Comparison of ENCODE assay signal across 8 cellular contexts in genomic region chr9:112378441-112379176, GRCh38. TPM values are rescaled to one million over a fixed set of nuclear protein-coding genes. Genes with fewer than 3 reads are reported as not detected.
DNase-seq lines count a peak whose midpoint lies in the region; ATAC-seq and TF ChIP-seq lines count a peak whose summit lies in the region.

No MANE protein-coding gene starts in this region.

- no peaks in the 10 kb centered on the region for H3K9me3 ChIP-seq in lung (ENCODE audit: control insufficient read depth in 2 of 2, insufficient read depth in 1 of 2, low read length in 1 of 2)

- H3K4me3 ChIP-seq in lung, result peak overlapping the region; percentile 32

- 10 to 22% methylated on average over 24 of the region's 24 CpGs for WGBS in lung, 2 donors

- H3K27me3 Mint-ChIP-seq in stimulated activated naive CD8-positive, alpha-beta T cell treated with anti-CD3 and anti-CD28 coated beads, Interleukin-15, Interleukin-2, amounts not matched to agents 100 ng/mL and 50 ng/mL, for 24 hours, result no peaks in the 10 kb centered on the region

- peak; percentile 11 for DNase-seq in NCI-H345 (lab: John Stamatoyannopoulos, UW)
- no peak for DNase-seq in NCI-H345 treated with DMSO at 0.1 percent for 48 hours (lab: John Stamatoyannopoulos, UW; ENCODE audit: unreplicated experiment)
- peak; percentile 67 for DNase-seq in RWPE1 (ENCODE audit: low spot score)
- peak in 1 of 61 donors; percentile 6 for DNase-seq in caudate nucleus (lab: John Stamatoyannopoulos, UW)
- DNase-seq in lung (ENCODE audit: low spot score), result no peak
- no peak for DNase-seq in UCSD-AML1 (lab: John Stamatoyannopoulos, UW; ENCODE audit: unreplicated experiment)

- peaks cover 1% of the 10 kb centered on the region for H3K36me3 Mint-ChIP-seq in stimulated activated naive CD8-positive, alpha-beta T cell treated with anti-CD3 and anti-CD28 coated beads, Interleukin-15, Interleukin-2, amounts not matched to agents 100 ng/mL and 50 ng/mL, for 24 hours (ENCODE audit: low read depth)

- no peaks in the 10 kb centered on the region for H3K9me3 Mint-ChIP-seq in stimulated activated naive CD8-positive, alpha-beta T cell treated with anti-CD3 and anti-CD28 coated beads, Interleukin-15, Interleukin-2, amounts not matched to agents 100 ng/mL and 50 ng/mL, for 24 hours

- H3K4me1 Mint-ChIP-seq in stimulated activated naive CD8-positive, alpha-beta T cell treated with anti-CD3 and anti-CD28 coated beads, Interleukin-15, Interleukin-2, amounts not matched to agents 100 ng/mL and 50 ng/mL, for 24 hours (ENCODE audit: low read depth), result peaks cover 48% of the 10 kb centered on the region

- H3K27ac Mint-ChIP-seq in stimulated activated naive CD8-positive, alpha-beta T cell treated with anti-CD3 and anti-CD28 coated beads, Interleukin-15, Interleukin-2, amounts not matched to agents 100 ng/mL and 50 ng/mL, for 24 hours, result peak overlapping the region; percentile 99

- no peak for TF ChIP-seq CTCF in RWPE1 (conservative IDR thresholded peaks at IDR 0.05; ENCODE audit: low read depth)
- TF ChIP-seq CTCF in lung (IDR thresholded peaks at IDR 0.05; ENCODE audit: control extremely low read depth, extremely low read depth), result no peak

- H3K36me3 ChIP-seq in lung (ENCODE audit: control insufficient read depth in 2 of 2, insufficient read depth in 2 of 2, low read length in 2 of 2), result peaks cover 0 to 1% of the 10 kb centered on the region in 2 donors

- POLR2A ChIA-PET in RWPE1 (lab: Yijun Ruan, JAX; ENCODE audit: low non-redundant PET), result interaction anchor here (1.2 kb wide), 1 partner anchor 266 kb away, joined by 4 read pairs; no protein-coding TSS in a partner anchor

- peak overlapping the region; percentile 99 for H3K4me3 Mint-ChIP-seq in stimulated activated naive CD8-positive, alpha-beta T cell treated with anti-CD3 and anti-CD28 coated beads, Interleukin-15, Interleukin-2, amounts not matched to agents 100 ng/mL and 50 ng/mL, for 24 hours

- H3K4me1 ChIP-seq in lung (ENCODE audit: control insufficient read depth in 2 of 2, insufficient read depth in 2 of 2, low read length in 2 of 2), result peaks cover 5 to 11% of the 10 kb centered on the region in 2 donors

- ATAC-seq in HG02981 (IDR thresholded peaks at IDR 0.05; ENCODE audit: unreplicated experiment) (peak; percentile 3), lung (ENCODE audit: insufficient read depth, low FRiP score) (no peak)

- no peaks in the 10 kb centered on the region for H3K27me3 ChIP-seq in lung (ENCODE audit: control insufficient read depth, insufficient read depth)

- CTCF ChIA-PET in RWPE1 (lab: Yijun Ruan, JAX), result interaction anchor here (0.6 to 1.1 kb wide), 4 partner anchors 12 to 281 kb away, joined by 3 to 6 read pairs (median 4); no protein-coding TSS in a partner anchor

- H3K27ac ChIP-seq in RWPE1 (peak overlapping the region; percentile 97), caudate nucleus (ENCODE audit: low read depth, low read length) (peak overlapping the region; percentile 98), lung (ENCODE audit: low read depth in 1 of 2, low read length in 1 of 2) (peak overlapping the region; percentile 83 to 97)

RNA-seq across cellular contexts. Expression of gene HSDL2, which starts 1.3 kb away (rescaled TPM):
- total RNA-seq in lung, result 10 to 100 TPM; 31.4 to 58.6 TPM
- 10 to 100 TPM; 22.5 to 38.2 TPM for polyA plus RNA-seq in lung

RNA-seq across cellular contexts. Expression of gene PTBP3, which starts 45.2 kb away (rescaled TPM):
- 10 to 100 TPM; 71.3 to 75.1 TPM for total RNA-seq in lung
- polyA plus RNA-seq in lung, result 10 to 100 TPM; 12.4 to 22.4 TPM

Comparison
In these comparisons a context has a peak if more than half of its experiments do, and no peak if none do; other contexts are left out.
1. DNase-seq: peak in NCI-H345 (single experiment) and RWPE1 (single experiment); none in NCI-H345 treated with DMSO at 0.1 percent for 48 hours (single experiment), lung (single experiment) and UCSD-AML1 (single experiment).
2. Peak in every context shown above with its lines, with median percentiles within 50 percentile points of each other: H3K27ac ChIP-seq.